ENCODE assay signal across 1 cellular context in the genomic region with DNA sequence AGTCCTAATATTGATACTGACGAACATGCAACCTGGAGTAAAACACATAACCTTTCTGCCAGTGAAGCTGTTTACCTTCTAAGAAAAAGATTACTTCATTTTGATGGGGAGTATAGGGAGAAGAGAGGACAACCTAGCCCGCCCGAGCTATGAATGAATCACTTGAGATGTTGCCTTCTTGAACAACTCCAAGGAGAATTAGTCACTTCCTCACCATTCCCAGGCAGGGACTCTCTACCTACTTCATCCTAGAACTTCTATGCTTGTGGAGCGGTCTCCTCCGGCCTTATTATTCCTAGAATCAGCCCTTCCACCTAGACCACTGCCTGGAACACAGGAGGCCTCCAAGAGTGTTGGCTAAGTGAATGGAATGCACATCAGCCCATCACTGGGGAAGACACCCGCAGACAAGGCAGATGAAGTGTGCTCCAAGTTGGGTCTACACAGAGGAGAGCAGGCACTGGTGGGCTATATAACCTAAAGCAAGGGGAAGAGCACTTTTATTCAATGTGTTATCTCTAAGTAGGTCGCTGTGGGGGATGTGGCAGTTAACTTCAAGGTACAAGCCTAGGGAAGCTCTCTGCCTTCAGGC.
TF ChIP-seq lines count a peak whose summit lies in the region.

No MANE protein-coding gene starts in this region.

TF ChIP-seq in HepG2, 621 proteins besides CTCF, POLR2A, EP300 and RAD21 (continued from another document):
- no peak for TF ChIP-seq ZBTB21 (CRISPR knock-in tag; IDR thresholded peaks at IDR 0.05)
- peak; percentile 19 for TF ChIP-seq U2AF1 (optimal IDR thresholded peaks at IDR 0.05; ENCODE audit: low read depth, low read length)
- no peak for TF ChIP-seq ZNF337 (CRISPR knock-in tag; IDR thresholded peaks at IDR 0.05; ENCODE audit: borderline replicate concordance, low read depth)
- no peak for TF ChIP-seq ZNF788 (CRISPR knock-in tag; IDR thresholded peaks at IDR 0.05; ENCODE audit: borderline replicate concordance)
- TF ChIP-seq ZNF772 (CRISPR knock-in tag; IDR thresholded peaks at IDR 0.05): no peak
- no peak for TF ChIP-seq HNF4A (CRISPR knock-in tag; IDR thresholded peaks at IDR 0.05)
- no peak for TF ChIP-seq ESRRA (CRISPR knock-in tag; IDR thresholded peaks at IDR 0.05; ENCODE audit: low read depth)
- TF ChIP-seq, protein P1, sequence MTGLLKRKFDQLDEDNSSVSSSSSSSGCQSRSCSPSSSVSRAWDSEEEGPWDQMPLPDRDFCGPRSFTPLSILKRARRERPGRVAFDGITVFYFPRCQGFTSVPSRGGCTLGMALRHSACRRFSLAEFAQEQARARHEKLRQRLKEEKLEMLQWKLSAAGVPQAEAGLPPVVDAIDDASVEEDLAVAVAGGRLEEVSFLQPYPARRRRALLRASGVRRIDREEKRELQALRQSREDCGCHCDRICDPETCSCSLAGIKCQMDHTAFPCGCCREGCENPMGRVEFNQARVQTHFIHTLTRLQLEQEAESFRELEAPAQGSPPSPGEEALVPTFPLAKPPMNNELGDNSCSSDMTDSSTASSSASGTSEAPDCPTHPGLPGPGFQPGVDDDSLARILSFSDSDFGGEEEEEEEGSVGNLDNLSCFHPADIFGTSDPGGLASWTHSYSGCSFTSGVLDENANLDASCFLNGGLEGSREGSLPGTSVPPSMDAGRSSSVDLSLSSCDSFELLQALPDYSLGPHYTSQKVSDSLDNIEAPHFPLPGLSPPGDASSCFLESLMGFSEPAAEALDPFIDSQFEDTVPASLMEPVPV (CRISPR knock-in tag; IDR thresholded peaks at IDR 0.05): 0 out of 2 replicates have a peak, but pooled peaks have one; percentile 43
- no peak for TF ChIP-seq ZFP41 (CRISPR knock-in tag; IDR thresholded peaks at IDR 0.05; ENCODE audit: borderline replicate concordance)
- peak; percentile 65 for TF ChIP-seq POLR2G (IDR thresholded peaks at IDR 0.05; ENCODE audit: low read depth, low read length)
- no peak for TF ChIP-seq ZNF75D (CRISPR knock-in tag; IDR thresholded peaks at IDR 0.05; ENCODE audit: borderline replicate concordance)
- TF ChIP-seq SALL1 (CRISPR knock-in tag; IDR thresholded peaks at IDR 0.05): no peak; the same call in 1 of the 2 replicates
- TF ChIP-seq NCOA5 (CRISPR knock-in tag; IDR thresholded peaks at IDR 0.05): no peak
- TF ChIP-seq TAF1 (CRISPR knock-in tag; IDR thresholded peaks at IDR 0.05): 0 out of 2 replicates have a peak, but pooled peaks have one; percentile 19
- no peak for TF ChIP-seq ZNF343 (CRISPR knock-in tag; IDR thresholded peaks at IDR 0.05)
- peak; percentile 4; the same call in 1 of the 2 replicates for TF ChIP-seq ZNF652 (CRISPR knock-in tag; IDR thresholded peaks at IDR 0.05; ENCODE audit: borderline replicate concordance, low read depth)
- TF ChIP-seq U2AF2 (IDR thresholded peaks at IDR 0.05; ENCODE audit: low read depth, low read length): no peak
- no peak for TF ChIP-seq ZNF891 (CRISPR knock-in tag; IDR thresholded peaks at IDR 0.05)
- TF ChIP-seq HOXA3 (CRISPR knock-in tag; IDR thresholded peaks at IDR 0.05): no peak
- TF ChIP-seq, protein P2, sequence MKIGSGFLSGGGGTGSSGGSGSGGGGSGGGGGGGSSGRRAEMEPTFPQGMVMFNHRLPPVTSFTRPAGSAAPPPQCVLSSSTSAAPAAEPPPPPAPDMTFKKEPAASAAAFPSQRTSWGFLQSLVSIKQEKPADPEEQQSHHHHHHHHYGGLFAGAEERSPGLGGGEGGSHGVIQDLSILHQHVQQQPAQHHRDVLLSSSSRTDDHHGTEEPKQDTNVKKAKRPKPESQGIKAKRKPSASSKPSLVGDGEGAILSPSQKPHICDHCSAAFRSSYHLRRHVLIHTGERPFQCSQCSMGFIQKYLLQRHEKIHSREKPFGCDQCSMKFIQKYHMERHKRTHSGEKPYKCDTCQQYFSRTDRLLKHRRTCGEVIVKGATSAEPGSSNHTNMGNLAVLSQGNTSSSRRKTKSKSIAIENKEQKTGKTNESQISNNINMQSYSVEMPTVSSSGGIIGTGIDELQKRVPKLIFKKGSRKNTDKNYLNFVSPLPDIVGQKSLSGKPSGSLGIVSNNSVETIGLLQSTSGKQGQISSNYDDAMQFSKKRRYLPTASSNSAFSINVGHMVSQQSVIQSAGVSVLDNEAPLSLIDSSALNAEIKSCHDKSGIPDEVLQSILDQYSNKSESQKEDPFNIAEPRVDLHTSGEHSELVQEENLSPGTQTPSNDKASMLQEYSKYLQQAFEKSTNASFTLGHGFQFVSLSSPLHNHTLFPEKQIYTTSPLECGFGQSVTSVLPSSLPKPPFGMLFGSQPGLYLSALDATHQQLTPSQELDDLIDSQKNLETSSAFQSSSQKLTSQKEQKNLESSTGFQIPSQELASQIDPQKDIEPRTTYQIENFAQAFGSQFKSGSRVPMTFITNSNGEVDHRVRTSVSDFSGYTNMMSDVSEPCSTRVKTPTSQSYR (CRISPR knock-in tag; IDR thresholded peaks at IDR 0.05; ENCODE audit: borderline replicate concordance): 0 out of 2 replicates have a peak, but pooled peaks have one; percentile 10
- no peak for TF ChIP-seq POGZ (CRISPR knock-in tag; IDR thresholded peaks at IDR 0.05)
- TF ChIP-seq ZBTB7A (CRISPR knock-in tag; IDR thresholded peaks at IDR 0.05): 0 out of 2 replicates have a peak, but pooled peaks have one; percentile 40
